ENCODE assay signal across 29 cellular contexts in genomic region chr2:201647431-201647830, GRCh38. TPM values are rescaled to one million over a fixed set of nuclear protein-coding genes. Genes with fewer than 3 reads are reported as not detected.
"Had no signal": no experiment of that assay in that cellular context is flagged by ENCODE, and none has a peak within 500 bp of the region (broad histone marks: within the 10 kb centered on the region; RNA-seq: fewer than 3 reads in every experiment).

No MANE protein-coding gene starts in this region.

- H3K36me3 Mint-ChIP-seq: mesothelial cell of epicardium had no signal

- H3K36me3 ChIP-seq: colonic mucosa, esophagus squamous epithelium, gastrocnemius medialis, heart right ventricle, left lung, lower lobe of right lung had no signal

- H3K27ac ChIP-seq: colonic mucosa, epithelial cell of prostate, esophagus squamous epithelium, gastrocnemius medialis, heart right ventricle, left lung, lower lobe of right lung had no signal

- H3K9me3 Mint-ChIP-seq: dendritic cell treated with granulocyte-macrophage colony-stimulating factor and Interleukin-4, amounts not matched to agents 40 ng/mL and 50 ng/mL, for 4 days; effector memory CD8-positive, alpha-beta T cell; endodermal cell; mesothelial cell of epicardium had no signal

- H3K4me3 Mint-ChIP-seq: dendritic cell treated with granulocyte-macrophage colony-stimulating factor and Interleukin-4, amounts not matched to agents 40 ng/mL and 50 ng/mL, for 4 days; effector memory CD8-positive, alpha-beta T cell; endodermal cell; mesothelial cell of epicardium had no signal

- H3K27ac Mint-ChIP-seq: dendritic cell treated with granulocyte-macrophage colony-stimulating factor and Interleukin-4, amounts not matched to agents 40 ng/mL and 50 ng/mL, for 4 days; effector memory CD8-positive, alpha-beta T cell; endodermal cell; mesothelial cell of epicardium had no signal

- H3K9me3 ChIP-seq: colonic mucosa, esophagus squamous epithelium, gastrocnemius medialis, heart right ventricle, left lung, lower lobe of right lung, mucosa of descending colon had no signal

- ATAC-seq: effector memory CD8-positive, alpha-beta T cell; esophagus mucosa; gastrocnemius medialis; heart right ventricle; left cardiac atrium; left lung; left ventricle myocardium superior; lower lobe of right lung; mucosa of descending colon had no signal

- H3K4me3 ChIP-seq: colonic mucosa, esophagus squamous epithelium, gastrocnemius medialis, heart right ventricle, left lung, lower lobe of right lung, mucosa of descending colon had no signal

- H3K4me1 ChIP-seq: colonic mucosa had no signal

- DNase-seq: colonic mucosa; cortex of kidney; effector CD8-positive, alpha-beta T cell; effector memory CD8-positive, alpha-beta T cell; endodermal cell; erythroblast; esophagus squamous epithelium; foreskin fibroblast; foreskin melanocyte; gastrocnemius medialis; glutamatergic neuron; head of caudate nucleus; heart right ventricle; hippocampal formation; left cardiac atrium; left lung; left ventricle myocardium superior; lower lobe of right lung; mesenchymal stem cell; mucosa of descending colon had no signal

- H3K27me3 ChIP-seq: colonic mucosa, esophagus squamous epithelium, gastrocnemius medialis, heart right ventricle had no signal

- FAIRE-seq: endometrium, islet of Langerhans, keratinocyte had no signal

RNA-seq across cellular contexts. Expression of gene MPP4, which starts 51.0 kb away (rescaled TPM):
- total RNA-seq: colonic mucosa, esophagus mucosa, kidney epithelial cell, left lung, left ventricle myocardium superior, mesenteric fat pad had no signal
